Comparison of ENCODE assay signal across 8 cellular contexts in genomic region chr22:24894998-24895397, GRCh38. TPM values are rescaled to one million over a fixed set of nuclear protein-coding genes. Genes with fewer than 3 reads are reported as not detected.
DNase-seq lines count a peak whose midpoint lies in the region; ATAC-seq, FAIRE-seq and TF ChIP-seq lines count a peak whose summit lies in the region.

No MANE protein-coding gene starts in this region.

- CTCF ChIA-PET in CD4-positive, alpha-beta memory T cell (lab: Charles Lee; ENCODE audit: partially characterized antibody) = no interaction called here

- H3K9me3 ChIP-seq in adipocyte (ENCODE audit: control insufficient read depth, low read length) (no peaks in the 10 kb centered on the region), keratinocyte (ENCODE audit: control insufficient read depth, low read depth, low read length) (no peaks in the 10 kb centered on the region), thoracic aorta (no peaks in the 10 kb centered on the region)
- no peaks in the 10 kb centered on the region for H3K9me3 ChIP-seq in CD4-positive, alpha-beta memory T cell (ENCODE audit: control insufficient read depth in 1 of 2, low read length in 2 of 2)

- no peaks in the 10 kb centered on the region for H3K79me2 ChIP-seq in keratinocyte (ENCODE audit: control insufficient read depth, insufficient read depth, low read length)

- no peak overlapping the region for H3K9ac ChIP-seq in adipocyte (ENCODE audit: low read length)
- H3K9ac ChIP-seq in keratinocyte (ENCODE audit: control insufficient read depth, extremely low read depth, insufficient read depth, low read length) = no peak overlapping the region

- no peak overlapping the region for H3K4me3 Mint-ChIP-seq in activated T-cell treated with anti-CD3 and anti-CD28 coated beads, Interleukin-2, amount 50 U/mL, for 72 hours
- no peak overlapping the region for H3K4me3 Mint-ChIP-seq in CD4-positive, alpha-beta memory T cell

- H4K20me1 ChIP-seq in keratinocyte (ENCODE audit: control insufficient read depth, extremely low read depth, insufficient read depth, low read length) = no peaks in the 10 kb centered on the region

- no peak for FAIRE-seq in keratinocyte (lab: Jason Lieb, UNC)

- no peaks in the 10 kb centered on the region for H3K36me3 Mint-ChIP-seq in activated T-cell treated with anti-CD3 and anti-CD28 coated beads, Interleukin-2, amount 50 U/mL, for 72 hours (ENCODE audit: insufficient read depth in 2 of 2)
- peaks cover 0 to 3% of the 10 kb centered on the region in 2 donors for H3K36me3 Mint-ChIP-seq in CD4-positive, alpha-beta memory T cell

- peak overlapping the region; percentile 38 for H3K27ac ChIP-seq in keratinocyte (ENCODE audit: control insufficient read depth, insufficient read depth, low read length)
- H3K27ac ChIP-seq in thoracic aorta = peak overlapping the region; percentile 82
- no peak overlapping the region for H3K27ac ChIP-seq in CD4-positive, alpha-beta memory T cell (ENCODE audit: low read depth, low read length)

- H3K4me3 ChIP-seq in adipocyte (ENCODE audit: low read length) (peak overlapping the region; percentile 65), keratinocyte (ENCODE audit: control insufficient read depth in 2 of 3, extremely low read depth in 1 of 3, insufficient read depth in 2 of 3, low read depth in 1 of 3, low read length in 3 of 3) (no peak overlapping the region), thoracic aorta (peak overlapping the region; percentile 45)
- no peak overlapping the region for H3K4me3 ChIP-seq in CD4-positive, alpha-beta memory T cell (ENCODE audit: low read length in 2 of 2)

- H2AFZ ChIP-seq in keratinocyte (ENCODE audit: control insufficient read depth, low read length) = no peak overlapping the region

- H3K27me3 Mint-ChIP-seq in activated T-cell treated with anti-CD3 and anti-CD28 coated beads, Interleukin-2, amount 50 U/mL, for 72 hours (ENCODE audit: low read depth) = no peaks in the 10 kb centered on the region
- H3K27me3 Mint-ChIP-seq in CD4-positive, alpha-beta memory T cell = no peaks in the 10 kb centered on the region

- peaks cover 8% of the 10 kb centered on the region for H3K4me1 ChIP-seq in adipocyte (ENCODE audit: control insufficient read depth, insufficient read depth, low read length)
- peaks cover 11% of the 10 kb centered on the region for H3K4me1 ChIP-seq in keratinocyte (ENCODE audit: control insufficient read depth, extremely low read depth, insufficient read depth, low read length)
- H3K4me1 ChIP-seq in thoracic aorta (ENCODE audit: control insufficient read depth in 1 of 2, low read depth in 2 of 2) = peaks cover 4 to 24% of the 10 kb centered on the region in 2 donors
- no peaks in the 10 kb centered on the region for H3K4me1 ChIP-seq in CD4-positive, alpha-beta memory T cell (ENCODE audit: insufficient read depth, low read length)

- H3K27me3 ChIP-seq in adipocyte (replicated peaks; ENCODE audit: control insufficient read depth, insufficient read depth, low read length) (peaks cover 5% of the 10 kb centered on the region), keratinocyte (ENCODE audit: control insufficient read depth, extremely low read depth, insufficient read depth, low read length) (no peaks in the 10 kb centered on the region), thoracic aorta (replicated peaks; ENCODE audit: insufficient read depth) (no peaks in the 10 kb centered on the region)
- no peaks in the 10 kb centered on the region for H3K27me3 ChIP-seq in CD4-positive, alpha-beta memory T cell (ENCODE audit: insufficient read depth, low read length)

- H3K4me2 ChIP-seq in keratinocyte (ENCODE audit: control insufficient read depth, extremely low read depth, insufficient read depth, low read depth, low read length) = peak overlapping the region; percentile 66

- no peak for ATAC-seq in thoracic aorta (ENCODE audit: insufficient number of reproducible peaks, low FRiP score, low read depth)
- ATAC-seq in activated T-cell treated with anti-CD3 and anti-CD28 coated beads, Interleukin-2, amount 50 U/mL, for 72 hours (replicated peaks in 1 of 2) = no peak
- ATAC-seq in GM18511 (IDR thresholded peaks at IDR 0.05; ENCODE audit: unreplicated experiment) = no peak
- no peak for ATAC-seq in HG03097 (IDR thresholded peaks at IDR 0.05; ENCODE audit: low FRiP score, unreplicated experiment)

- no peak overlapping the region for H3K27ac Mint-ChIP-seq in activated T-cell treated with anti-CD3 and anti-CD28 coated beads, Interleukin-2, amount 50 U/mL, for 72 hours
- H3K27ac Mint-ChIP-seq in CD4-positive, alpha-beta memory T cell = no peak overlapping the region

- H3K9me1 ChIP-seq in keratinocyte (ENCODE audit: control insufficient read depth, extremely low read depth, insufficient read depth, low read length) = no peaks in the 10 kb centered on the region

- no peaks in the 10 kb centered on the region for H3K4me1 Mint-ChIP-seq in activated T-cell treated with anti-CD3 and anti-CD28 coated beads, Interleukin-2, amount 50 U/mL, for 72 hours (ENCODE audit: low read depth)
- H3K4me1 Mint-ChIP-seq in CD4-positive, alpha-beta memory T cell = no peaks in the 10 kb centered on the region

- intact Hi-C loops in CD4-positive, alpha-beta memory T cell (cut with micrococcal nuclease) = no loop called here

- no peak for TF ChIP-seq CTCF in keratinocyte (optimal IDR thresholded peaks at IDR 0.05 in 1 of 3, IDR thresholded peaks at IDR 0.05 in 1 of 3, conservative IDR thresholded peaks at IDR 0.05 in 1 of 3; ENCODE audit: extremely low read depth in 1 of 3, insufficient read depth in 2 of 3, low read length in 3 of 3)
- TF ChIP-seq CTCF in thoracic aorta (IDR thresholded peaks at IDR 0.05) = no peak

- DNase-seq in HS-27A (ENCODE audit: low read depth) (peak; percentile 9), adipocyte (ENCODE audit: low read depth) (peak; percentile 31), keratinocyte (ENCODE audit: low read depth, low spot score) (no peak), thoracic aorta (ENCODE audit: low spot score) (peak; percentile 39)
- DNase-seq in activated T-cell treated with anti-CD3 and anti-CD28 coated beads, Interleukin-2, amount 50 U/mL, for 72 hours = no peak
- no peak for DNase-seq in CD4-positive, alpha-beta memory T cell

- H3K36me3 ChIP-seq in adipocyte (ENCODE audit: control insufficient read depth, insufficient read depth, low read length, severe bottlenecking) (no peaks in the 10 kb centered on the region), keratinocyte (ENCODE audit: control insufficient read depth in 2 of 2, extremely low read depth in 1 of 2, insufficient read depth in 2 of 2, low read length in 2 of 2) (no peaks in the 10 kb centered on the region), thoracic aorta (peaks cover 9% of the 10 kb centered on the region)
- H3K36me3 ChIP-seq in CD4-positive, alpha-beta memory T cell (ENCODE audit: insufficient read depth, low read length) = no peaks in the 10 kb centered on the region

- POLR2A ChIA-PET in CD4-positive, alpha-beta memory T cell (lab: Charles Lee; ENCODE audit: partially characterized antibody) = no interaction called here

- no peaks in the 10 kb centered on the region for H3K9me3 Mint-ChIP-seq in activated T-cell treated with anti-CD3 and anti-CD28 coated beads, Interleukin-2, amount 50 U/mL, for 72 hours
- no peaks in the 10 kb centered on the region for H3K9me3 Mint-ChIP-seq in CD4-positive, alpha-beta memory T cell

- dilution Hi-C loops in keratinocyte (cut with MboI; ENCODE audit: extremely low pct_ligation_motif_present, low sequenced_read_pairs) = no loop called here

RNA-seq across cellular contexts. Expression of gene LHFPL7, which starts 51.5 kb away (rescaled TPM):
- not detected in 3 replicates for polyA plus RNA-seq in keratinocyte
- polyA plus RNA-seq in keratinocyte (2011; ENCODE audit: low read depth) = not detected
- not detected in 2 replicates for polyA plus RNA-seq in keratinocyte (2011; cell fraction: cytosol; rRNA removed)
- polyA plus RNA-seq in keratinocyte (2011; cell fraction: nucleus; rRNA removed) = not detected in 2 replicates
- not detected in 2 replicates for polyA plus RNA-seq in keratinocyte (2012; ENCODE audit: low replicate concordance)
- polyA minus RNA-seq in keratinocyte = not detected in 3 replicates
- not detected for polyA minus RNA-seq in keratinocyte (2011; cell fraction: cytosol; rRNA and poly(A)+ RNA removed)
- polyA minus RNA-seq in keratinocyte (2011; cell fraction: nucleus; rRNA and poly(A)+ RNA removed) = not detected in 2 replicates
- total RNA-seq in thoracic aorta = not detected
- total RNA-seq in activated T-cell treated with anti-CD3 and anti-CD28 coated beads, Interleukin-2, amount 50 U/mL, for 72 hours = not detected
- not detected for total RNA-seq in CD4-positive, alpha-beta memory T cell
- polyA plus RNA-seq in CD4-positive, alpha-beta memory T cell = not detected

RNA-seq across cellular contexts. Expression of gene KIAA1671, which starts 57.5 kb away (rescaled TPM):
- polyA plus RNA-seq in keratinocyte = 15.3 to 17.4 TPM (median 15.4 TPM) in 3 replicates
- 10.4 TPM for polyA plus RNA-seq in keratinocyte (2011; ENCODE audit: low read depth)
- polyA plus RNA-seq in keratinocyte (2011; cell fraction: cytosol; rRNA removed) = 15.3 and 19.5 TPM in 2 replicates
- polyA plus RNA-seq in keratinocyte (2011; cell fraction: nucleus; rRNA removed) = 49.4 and 50.0 TPM in 2 replicates
- 16.1 and 19.0 TPM in 2 replicates for polyA plus RNA-seq in keratinocyte (2012; ENCODE audit: low replicate concordance)
- polyA minus RNA-seq in keratinocyte = 36.5 to 48.2 TPM (median 39.6 TPM) in 3 replicates
- 24.7 TPM for polyA minus RNA-seq in keratinocyte (2011; cell fraction: cytosol; rRNA and poly(A)+ RNA removed)
- polyA minus RNA-seq in keratinocyte (2011; cell fraction: nucleus; rRNA and poly(A)+ RNA removed) = 62.6 and 98.8 TPM in 2 replicates
- 10 to 100 TPM; 57.8 to 86.8 TPM for total RNA-seq in thoracic aorta
- 10 to 100 TPM in 1 of 2 donors, 1 to 10 TPM in 1; 6.6 to 10.8 TPM for total RNA-seq in activated T-cell treated with anti-CD3 and anti-CD28 coated beads, Interleukin-2, amount 50 U/mL, for 72 hours
- total RNA-seq in CD4-positive, alpha-beta memory T cell = 10 to 100 TPM in 1 of 2 experiments, 1 to 10 TPM in 1; 9.6 to 10.2 TPM
- polyA plus RNA-seq in CD4-positive, alpha-beta memory T cell = under 1 TPM; 0.04 to 0.68 TPM

Comparison
In these comparisons a context has a peak if more than half of its experiments do, and no peak if none do; other contexts are left out.
1. DNase-seq: peak in HS-27A (single experiment), adipocyte (single experiment) and thoracic aorta (single experiment); none in keratinocyte (single experiment), activated T-cell treated with anti-CD3 and anti-CD28 coated beads, Interleukin-2, amount 50 U/mL, for 72 hours (0 of 2) and CD4-positive, alpha-beta memory T cell (0 of 5).
2. H3K4me3 ChIP-seq: peak in adipocyte (single experiment) and thoracic aorta (single experiment); none in keratinocyte (0 of 3) and CD4-positive, alpha-beta memory T cell (0 of 2).
3. RNA of gene KIAA1671, which starts 57.5 kb away (total RNA-seq): 57.8 to 86.8 TPM in thoracic aorta; 6.6 to 10.8 TPM in activated T-cell treated with anti-CD3 and anti-CD28 coated beads, Interleukin-2, amount 50 U/mL, for 72 hours and 9.6 to 10.2 TPM in CD4-positive, alpha-beta memory T cell; every median in the first group is over 4 times any median in the second.